Comparison of ENCODE assay signal across 1 cellular context in the genomic region with DNA sequence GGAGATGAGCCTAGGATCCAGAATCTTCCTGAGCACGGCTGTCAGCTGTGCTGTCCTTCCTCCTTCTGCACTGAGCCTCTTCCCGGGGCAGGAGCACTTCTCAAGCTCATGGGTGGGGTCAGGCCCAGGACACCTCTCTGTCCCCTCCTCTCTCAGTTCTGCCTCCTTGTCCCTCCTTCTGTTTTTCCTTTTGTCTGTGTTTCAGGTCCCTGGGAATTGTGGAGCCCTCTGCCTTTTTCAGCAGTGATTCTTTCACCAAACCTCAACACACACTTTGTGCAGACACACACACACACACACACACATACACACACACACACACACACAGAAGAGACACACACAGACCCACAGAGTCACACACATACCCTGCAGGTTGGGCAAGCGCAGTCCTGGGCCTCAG. TPM values are rescaled to one million over a fixed set of nuclear protein-coding genes. Genes with fewer than 3 reads are reported as not detected.
"Had no signal": no experiment of that assay in that cellular context is flagged by ENCODE, and none has a peak within 500 bp of the region (broad histone marks: within the 10 kb centered on the region; RNA-seq: fewer than 3 reads in every experiment).

A gene (minus strand): TSS at position 101 of the 400 bp plus-strand sequence. CDS start 131 bp downstream, outside the sequence.

RNA-seq across cellular contexts. Expression of the gene that starts here (rescaled TPM):
- total RNA-seq: GM12878 had no signal
- polyA plus RNA-seq: GM12878 had no signal
